ENCODE assay signal across 20 cellular contexts in genomic region chr21:26096494-26096893, GRCh38.
"Had no signal": no experiment of that assay in that cellular context is flagged by ENCODE, and none has a peak within 500 bp of the region (broad histone marks: within the 10 kb centered on the region; RNA-seq: fewer than 3 reads in every experiment).

No MANE protein-coding gene starts in this region.

- H3K4me3 ChIP-seq: lung, upper lobe of left lung, uterus had no signal

- FAIRE-seq: colon, endothelial cell of umbilical vein, small intestine had no signal

- H3K36me3 ChIP-seq: upper lobe of left lung, uterus had no signal

- H3K27me3 ChIP-seq: foreskin keratinocyte, upper lobe of left lung, uterus had no signal

- H3K27me3 Mint-ChIP-seq: dendritic cell treated with granulocyte-macrophage colony-stimulating factor and Interleukin-4, amounts not matched to agents 40 ng/mL and 50 ng/mL, for 4 days; effector memory CD8-positive, alpha-beta T cell; naive thymus-derived CD4-positive, alpha-beta T cell had no signal

- H3K4me1 ChIP-seq: upper lobe of left lung, uterus had no signal

- DNase-seq: effector memory CD8-positive, alpha-beta T cell; erythroblast; foreskin keratinocyte; head of caudate nucleus; hippocampal formation; left colon; left ventricle myocardium superior; mesenchymal stem cell; naive thymus-derived CD4-positive, alpha-beta T cell; right cardiac atrium; stimulated activated CD4-positive, alpha-beta T cell treated with anti-CD3 and anti-CD28 coated beads, Interleukin-2, amount 100 ng/mL, for 48 hours; stimulated activated naive CD4-positive, alpha-beta T cell treated with Interleukin-2 at 50 U/mL for 16 hours; upper lobe of left lung; uterus had no signal

- H3K27ac ChIP-seq: foreskin keratinocyte, upper lobe of left lung, uterus had no signal

- ATAC-seq: effector memory CD8-positive, alpha-beta T cell; foreskin keratinocyte; left colon; left ventricle myocardium superior; naive thymus-derived CD4-positive, alpha-beta T cell; right cardiac atrium had no signal

- H3K9me3 ChIP-seq: upper lobe of left lung, uterus had no signal

- H3K27ac Mint-ChIP-seq: dendritic cell treated with granulocyte-macrophage colony-stimulating factor and Interleukin-4, amounts not matched to agents 40 ng/mL and 50 ng/mL, for 4 days; effector memory CD8-positive, alpha-beta T cell; naive thymus-derived CD4-positive, alpha-beta T cell had no signal

- H3K4me3 Mint-ChIP-seq: dendritic cell treated with granulocyte-macrophage colony-stimulating factor and Interleukin-4, amounts not matched to agents 40 ng/mL and 50 ng/mL, for 4 days; effector memory CD8-positive, alpha-beta T cell; naive thymus-derived CD4-positive, alpha-beta T cell; neural crest cell had no signal

- H3K9me3 Mint-ChIP-seq: dendritic cell treated with granulocyte-macrophage colony-stimulating factor and Interleukin-4, amounts not matched to agents 40 ng/mL and 50 ng/mL, for 4 days; naive thymus-derived CD4-positive, alpha-beta T cell; neural crest cell had no signal
